ENCODE assay signal across 8 cellular contexts in genomic region chr6:154805288-154805911, GRCh38.
DNase-seq lines count a peak whose midpoint lies in the region; ATAC-seq, FAIRE-seq and TF ChIP-seq lines count a peak whose summit lies in the region.

No MANE protein-coding gene starts in this region.

- FAIRE-seq in islet of Langerhans (lab: Jason Lieb, UNC), result peak; percentile 97

- no peaks in the 10 kb centered on the region for H3K79me2 ChIP-seq in MM.1S (ENCODE audit: low read length)

- H3K36me3 ChIP-seq in MM.1S (replicated peaks; ENCODE audit: insufficient read depth, low read length), result no peaks in the 10 kb centered on the region; the same call in 1 of the 2 replicates
- H3K36me3 ChIP-seq in adrenal gland (replicated peaks in 1 of 2), result peaks cover 0 to 41% of the 10 kb centered on the region in 2 donors

- H3K9me3 ChIP-seq in MM.1S (replicated peaks; ENCODE audit: insufficient read depth, low read length) (no peaks in the 10 kb centered on the region), adrenal gland (replicated peaks in 1 of 3) (no peaks in the 10 kb centered on the region)

- no peaks in the 10 kb centered on the region for H3F3A ChIP-seq in MM.1S (ENCODE audit: insufficient read depth, low read length)

- H3K27ac ChIP-seq in MM.1S (ENCODE audit: low read length), result no peak overlapping the region
- no peak overlapping the region for H3K27ac ChIP-seq in adrenal gland

- H3K4me1 Mint-ChIP-seq in activated T-cell treated with anti-CD3 and anti-CD28 coated beads, Interleukin-2, amount 50 U/mL, for 72 hours (ENCODE audit: low read depth), result peaks cover 3% of the 10 kb centered on the region

- no peak for TF ChIP-seq POLR2A in adrenal gland (IDR thresholded peaks at IDR 0.05)

- intact Hi-C loops in adrenal gland (cut with DNase I), result loop anchor here (2.0 to 10.0 kb wide), 3 partner anchors 71 to 128 kb away; partner anchors contain the start of gene SCAF8 (in 2 of the 2)

- H3K27me3 ChIP-seq in MM.1S (replicated peaks; ENCODE audit: insufficient read depth, low read length), result no peaks in the 10 kb centered on the region
- no peaks in the 10 kb centered on the region for H3K27me3 ChIP-seq in adrenal gland

- H3K9me3 Mint-ChIP-seq in activated T-cell treated with anti-CD3 and anti-CD28 coated beads, Interleukin-2, amount 50 U/mL, for 72 hours, result no peaks in the 10 kb centered on the region

- peak overlapping the region; percentile 14 for H3K27ac Mint-ChIP-seq in activated T-cell treated with anti-CD3 and anti-CD28 coated beads, Interleukin-2, amount 50 U/mL, for 72 hours

- no peak overlapping the region for H2AFZ ChIP-seq in MM.1S (ENCODE audit: low read length)

- H3K36me3 Mint-ChIP-seq in activated T-cell treated with anti-CD3 and anti-CD28 coated beads, Interleukin-2, amount 50 U/mL, for 72 hours (ENCODE audit: insufficient read depth in 2 of 2), result peaks cover 6 to 30% of the 10 kb centered on the region in 2 donors

- TF ChIP-seq CTCF in MM.1S (IDR thresholded peaks at IDR 0.05; ENCODE audit: low read length), result peak; percentile 26
- TF ChIP-seq CTCF in adrenal gland (IDR thresholded peaks at IDR 0.05), result peak; percentile 21 to 85 (median 64)

- no peak overlapping the region for H3K4me2 ChIP-seq in MM.1S (ENCODE audit: low read depth, low read length)

- H3K4me3 Mint-ChIP-seq in activated T-cell treated with anti-CD3 and anti-CD28 coated beads, Interleukin-2, amount 50 U/mL, for 72 hours, result no peak overlapping the region

- H3K9me2 ChIP-seq in MM.1S (replicated peaks; ENCODE audit: insufficient read depth, low read length), result no peaks in the 10 kb centered on the region

- H3K4me3 ChIP-seq in MM.1S (ENCODE audit: low read length) (no peak overlapping the region), adrenal gland (no peak overlapping the region)

- H3K27me3 Mint-ChIP-seq in activated T-cell treated with anti-CD3 and anti-CD28 coated beads, Interleukin-2, amount 50 U/mL, for 72 hours (ENCODE audit: low read depth), result no peaks in the 10 kb centered on the region

- ATAC-seq in activated T-cell treated with anti-CD3 and anti-CD28 coated beads, Interleukin-2, amount 50 U/mL, for 72 hours (replicated peaks in 1 of 2), result no peak
- ATAC-seq in GM18511 (IDR thresholded peaks at IDR 0.05; ENCODE audit: unreplicated experiment), result no peak

- no peaks in the 10 kb centered on the region for H4K20me1 ChIP-seq in MM.1S (ENCODE audit: insufficient read depth, low read length)

- no peaks in the 10 kb centered on the region for H3K4me1 ChIP-seq in MM.1S (ENCODE audit: low read length)
- H3K4me1 ChIP-seq in adrenal gland (replicated peaks in 1 of 2), result peaks cover 0 to 8% of the 10 kb centered on the region in 2 donors

- 12 to 26% (median 23%) methylated on average over 2 of the region's 2 CpGs for WGBS in adrenal gland, 4 donors

- H3K9ac ChIP-seq in MM.1S (ENCODE audit: low read length), result no peak overlapping the region

- no peak for DNase-seq in activated T-cell treated with anti-CD3 and anti-CD28 coated beads, Interleukin-2, amount 50 U/mL, for 72 hours
- DNase-seq in activated T-cell treated with anti-CD3 and anti-CD28 coated beads, Interleukin-2, amount 50 U/mL, for 48 hours, result no peak
- DNase-seq in MM.1S (peak; percentile 35), adrenal gland (peak in 1 of 7 donors; percentile 24), SKM-1 treated with dmso at 0.1 percent for 144 hours (lab: John Stamatoyannopoulos, UW; ENCODE audit: unreplicated experiment) (no peak), UCSD-AML1 (lab: John Stamatoyannopoulos, UW; ENCODE audit: unreplicated experiment) (no peak)
